Comparison of ENCODE assay signal across 1 cellular context in the genomic region with DNA sequence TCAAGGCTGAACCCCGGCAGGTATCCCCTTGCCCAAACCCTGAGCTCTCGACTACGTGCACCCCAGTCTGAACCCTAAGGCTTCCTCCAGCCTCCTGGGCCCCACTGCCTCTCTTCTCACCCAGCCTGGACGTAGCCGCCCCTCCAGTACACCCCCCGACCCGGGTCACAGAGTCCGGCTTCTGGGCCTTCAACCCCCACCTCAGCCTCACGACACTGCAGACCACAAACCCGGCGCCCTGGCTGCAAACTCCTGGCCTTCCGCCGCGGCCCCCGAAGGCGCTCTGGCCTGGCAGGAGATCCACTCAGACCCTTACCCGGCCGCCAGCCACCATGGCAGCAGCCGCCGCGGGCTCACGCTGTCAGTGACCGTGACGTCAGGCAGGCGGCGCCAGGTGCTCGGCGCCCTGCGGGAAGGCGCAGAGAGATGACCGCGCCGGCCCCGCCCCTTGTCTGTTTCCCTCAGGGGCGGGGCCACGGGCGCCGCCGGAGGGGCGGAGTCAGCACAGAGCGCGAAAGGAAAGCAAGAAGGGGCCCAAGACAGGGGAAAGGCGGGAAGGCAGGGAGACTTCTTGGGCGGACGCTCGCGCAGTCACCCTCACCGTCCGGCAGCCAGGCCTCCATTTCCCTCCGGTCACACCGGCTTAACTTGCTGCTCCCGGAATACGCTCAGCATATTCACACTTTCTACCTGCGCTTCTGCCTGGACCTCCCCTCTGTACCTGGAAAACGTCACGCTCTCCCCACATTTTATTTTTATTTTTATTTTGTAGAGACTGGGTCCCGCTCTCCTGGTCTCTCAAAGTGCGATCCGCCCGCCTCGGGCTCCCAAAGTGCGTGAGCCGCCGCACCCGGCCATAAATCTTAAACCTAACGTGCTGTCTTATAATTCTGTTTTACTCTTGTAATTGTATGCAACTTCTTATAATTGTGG.
TF ChIP-seq lines count a peak whose summit lies in the region.

A gene with protein sequence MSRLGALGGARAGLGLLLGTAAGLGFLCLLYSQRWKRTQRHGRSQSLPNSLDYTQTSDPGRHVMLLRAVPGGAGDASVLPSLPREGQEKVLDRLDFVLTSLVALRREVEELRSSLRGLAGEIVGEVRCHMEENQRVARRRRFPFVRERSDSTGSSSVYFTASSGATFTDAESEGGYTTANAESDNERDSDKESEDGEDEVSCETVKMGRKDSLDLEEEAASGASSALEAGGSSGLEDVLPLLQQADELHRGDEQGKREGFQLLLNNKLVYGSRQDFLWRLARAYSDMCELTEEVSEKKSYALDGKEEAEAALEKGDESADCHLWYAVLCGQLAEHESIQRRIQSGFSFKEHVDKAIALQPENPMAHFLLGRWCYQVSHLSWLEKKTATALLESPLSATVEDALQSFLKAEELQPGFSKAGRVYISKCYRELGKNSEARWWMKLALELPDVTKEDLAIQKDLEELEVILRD (minus strand): TSS at position 372 of the 933 bp plus-strand sequence. CDS start 471 bp downstream, outside the sequence.

TF ChIP-seq in HepG2, 621 proteins besides CTCF, POLR2A, EP300 and RAD21 (continued from another document and continues in another):
- TF ChIP-seq, protein P1, sequence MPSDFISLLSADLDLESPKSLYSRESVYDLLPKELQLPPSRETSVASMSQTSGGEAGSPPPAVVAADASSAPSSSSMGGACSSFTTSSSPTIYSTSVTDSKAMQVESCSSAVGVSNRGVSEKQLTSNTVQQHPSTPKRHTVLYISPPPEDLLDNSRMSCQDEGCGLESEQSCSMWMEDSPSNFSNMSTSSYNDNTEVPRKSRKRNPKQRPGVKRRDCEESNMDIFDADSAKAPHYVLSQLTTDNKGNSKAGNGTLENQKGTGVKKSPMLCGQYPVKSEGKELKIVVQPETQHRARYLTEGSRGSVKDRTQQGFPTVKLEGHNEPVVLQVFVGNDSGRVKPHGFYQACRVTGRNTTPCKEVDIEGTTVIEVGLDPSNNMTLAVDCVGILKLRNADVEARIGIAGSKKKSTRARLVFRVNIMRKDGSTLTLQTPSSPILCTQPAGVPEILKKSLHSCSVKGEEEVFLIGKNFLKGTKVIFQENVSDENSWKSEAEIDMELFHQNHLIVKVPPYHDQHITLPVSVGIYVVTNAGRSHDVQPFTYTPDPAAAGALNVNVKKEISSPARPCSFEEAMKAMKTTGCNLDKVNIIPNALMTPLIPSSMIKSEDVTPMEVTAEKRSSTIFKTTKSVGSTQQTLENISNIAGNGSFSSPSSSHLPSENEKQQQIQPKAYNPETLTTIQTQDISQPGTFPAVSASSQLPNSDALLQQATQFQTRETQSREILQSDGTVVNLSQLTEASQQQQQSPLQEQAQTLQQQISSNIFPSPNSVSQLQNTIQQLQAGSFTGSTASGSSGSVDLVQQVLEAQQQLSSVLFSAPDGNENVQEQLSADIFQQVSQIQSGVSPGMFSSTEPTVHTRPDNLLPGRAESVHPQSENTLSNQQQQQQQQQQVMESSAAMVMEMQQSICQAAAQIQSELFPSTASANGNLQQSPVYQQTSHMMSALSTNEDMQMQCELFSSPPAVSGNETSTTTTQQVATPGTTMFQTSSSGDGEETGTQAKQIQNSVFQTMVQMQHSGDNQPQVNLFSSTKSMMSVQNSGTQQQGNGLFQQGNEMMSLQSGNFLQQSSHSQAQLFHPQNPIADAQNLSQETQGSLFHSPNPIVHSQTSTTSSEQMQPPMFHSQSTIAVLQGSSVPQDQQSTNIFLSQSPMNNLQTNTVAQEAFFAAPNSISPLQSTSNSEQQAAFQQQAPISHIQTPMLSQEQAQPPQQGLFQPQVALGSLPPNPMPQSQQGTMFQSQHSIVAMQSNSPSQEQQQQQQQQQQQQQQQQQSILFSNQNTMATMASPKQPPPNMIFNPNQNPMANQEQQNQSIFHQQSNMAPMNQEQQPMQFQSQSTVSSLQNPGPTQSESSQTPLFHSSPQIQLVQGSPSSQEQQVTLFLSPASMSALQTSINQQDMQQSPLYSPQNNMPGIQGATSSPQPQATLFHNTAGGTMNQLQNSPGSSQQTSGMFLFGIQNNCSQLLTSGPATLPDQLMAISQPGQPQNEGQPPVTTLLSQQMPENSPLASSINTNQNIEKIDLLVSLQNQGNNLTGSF (CRISPR knock-in tag; IDR thresholded peaks at IDR 0.05), result no peak
- TF ChIP-seq ZFX (CRISPR knock-in tag; IDR thresholded peaks at IDR 0.05; ENCODE audit: low read depth) (peak; percentile 91), ZNF12 (CRISPR knock-in tag; IDR thresholded peaks at IDR 0.05) (no peak), ZMYM4 (CRISPR knock-in tag; IDR thresholded peaks at IDR 0.05) (peak; percentile 70), MEIS1 (CRISPR knock-in tag; IDR thresholded peaks at IDR 0.05; ENCODE audit: borderline replicate concordance) (peak; percentile 91), FOXA3 (CRISPR knock-in tag; IDR thresholded peaks at IDR 0.05) (no peak), ZFP62 (CRISPR knock-in tag; IDR thresholded peaks at IDR 0.05) (no peak), RELA (CRISPR knock-in tag; IDR thresholded peaks at IDR 0.05) (no peak), ZSCAN20 (CRISPR knock-in tag; IDR thresholded peaks at IDR 0.05; ENCODE audit: borderline replicate concordance) (0 out of 2 replicates have a peak, but pooled peaks have one; percentile 6), MAFK (conservative IDR thresholded peaks at IDR 0.05 in 1 of 2, IDR thresholded peaks at IDR 0.05 in 1 of 2; ENCODE audit: low read length in 2 of 2) (no peak), ZNF564 (CRISPR knock-in tag; IDR thresholded peaks at IDR 0.05) (no peak), GZF1 (CRISPR knock-in tag; IDR thresholded peaks at IDR 0.05) (no peak), ZNF546 (CRISPR knock-in tag; conservative IDR thresholded peaks at IDR 0.05) (no peak), ZNF282 (IDR thresholded peaks at IDR 0.05; ENCODE audit: partially characterized antibody) (no peak), SMC3 (IDR thresholded peaks at IDR 0.05; ENCODE audit: low read length) (no peak), ZNF766 (CRISPR knock-in tag; IDR thresholded peaks at IDR 0.05; ENCODE audit: borderline replicate concordance) (no peak), ZSCAN30 (CRISPR knock-in tag; IDR thresholded peaks at IDR 0.05) (no peak), SALL1 (CRISPR knock-in tag; IDR thresholded peaks at IDR 0.05) (peak; percentile 72), ZNF543 (CRISPR knock-in tag; IDR thresholded peaks at IDR 0.05) (peak; percentile 85), KDM3A (CRISPR knock-in tag; IDR thresholded peaks at IDR 0.05; ENCODE audit: low read depth) (no peak), ATF1 (CRISPR knock-in tag; IDR thresholded peaks at IDR 0.05) (peak; percentile 99), ETV6 (CRISPR knock-in tag; conservative IDR thresholded peaks at IDR 0.05) (no peak; the same call in 1 of the 2 replicates), TOE1 (CRISPR knock-in tag; IDR thresholded peaks at IDR 0.05) (no peak), IKZF4 (CRISPR knock-in tag; IDR thresholded peaks at IDR 0.05; ENCODE audit: borderline replicate concordance, low read depth, not compliant biosample characterization) (peak; percentile 56)
- TF ChIP-seq, protein P2, sequence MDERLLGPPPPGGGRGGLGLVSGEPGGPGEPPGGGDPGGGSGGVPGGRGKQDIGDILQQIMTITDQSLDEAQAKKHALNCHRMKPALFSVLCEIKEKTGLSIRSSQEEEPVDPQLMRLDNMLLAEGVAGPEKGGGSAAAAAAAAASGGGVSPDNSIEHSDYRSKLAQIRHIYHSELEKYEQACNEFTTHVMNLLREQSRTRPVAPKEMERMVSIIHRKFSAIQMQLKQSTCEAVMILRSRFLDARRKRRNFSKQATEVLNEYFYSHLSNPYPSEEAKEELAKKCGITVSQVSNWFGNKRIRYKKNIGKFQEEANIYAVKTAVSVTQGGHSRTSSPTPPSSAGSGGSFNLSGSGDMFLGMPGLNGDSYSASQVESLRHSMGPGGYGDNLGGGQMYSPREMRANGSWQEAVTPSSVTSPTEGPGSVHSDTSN (CRISPR knock-in tag; IDR thresholded peaks at IDR 0.05), result no peak
- TF ChIP-seq, protein P3, sequence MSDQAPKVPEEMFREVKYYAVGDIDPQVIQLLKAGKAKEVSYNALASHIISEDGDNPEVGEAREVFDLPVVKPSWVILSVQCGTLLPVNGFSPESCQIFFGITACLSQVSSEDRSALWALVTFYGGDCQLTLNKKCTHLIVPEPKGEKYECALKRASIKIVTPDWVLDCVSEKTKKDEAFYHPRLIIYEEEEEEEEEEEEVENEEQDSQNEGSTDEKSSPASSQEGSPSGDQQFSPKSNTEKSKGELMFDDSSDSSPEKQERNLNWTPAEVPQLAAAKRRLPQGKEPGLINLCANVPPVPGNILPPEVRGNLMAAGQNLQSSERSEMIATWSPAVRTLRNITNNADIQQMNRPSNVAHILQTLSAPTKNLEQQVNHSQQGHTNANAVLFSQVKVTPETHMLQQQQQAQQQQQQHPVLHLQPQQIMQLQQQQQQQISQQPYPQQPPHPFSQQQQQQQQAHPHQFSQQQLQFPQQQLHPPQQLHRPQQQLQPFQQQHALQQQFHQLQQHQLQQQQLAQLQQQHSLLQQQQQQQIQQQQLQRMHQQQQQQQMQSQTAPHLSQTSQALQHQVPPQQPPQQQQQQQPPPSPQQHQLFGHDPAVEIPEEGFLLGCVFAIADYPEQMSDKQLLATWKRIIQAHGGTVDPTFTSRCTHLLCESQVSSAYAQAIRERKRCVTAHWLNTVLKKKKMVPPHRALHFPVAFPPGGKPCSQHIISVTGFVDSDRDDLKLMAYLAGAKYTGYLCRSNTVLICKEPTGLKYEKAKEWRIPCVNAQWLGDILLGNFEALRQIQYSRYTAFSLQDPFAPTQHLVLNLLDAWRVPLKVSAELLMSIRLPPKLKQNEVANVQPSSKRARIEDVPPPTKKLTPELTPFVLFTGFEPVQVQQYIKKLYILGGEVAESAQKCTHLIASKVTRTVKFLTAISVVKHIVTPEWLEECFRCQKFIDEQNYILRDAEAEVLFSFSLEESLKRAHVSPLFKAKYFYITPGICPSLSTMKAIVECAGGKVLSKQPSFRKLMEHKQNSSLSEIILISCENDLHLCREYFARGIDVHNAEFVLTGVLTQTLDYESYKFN (CRISPR knock-in tag; conservative IDR thresholded peaks at IDR 0.05), result peak; percentile 71
- TF ChIP-seq, protein P4, sequence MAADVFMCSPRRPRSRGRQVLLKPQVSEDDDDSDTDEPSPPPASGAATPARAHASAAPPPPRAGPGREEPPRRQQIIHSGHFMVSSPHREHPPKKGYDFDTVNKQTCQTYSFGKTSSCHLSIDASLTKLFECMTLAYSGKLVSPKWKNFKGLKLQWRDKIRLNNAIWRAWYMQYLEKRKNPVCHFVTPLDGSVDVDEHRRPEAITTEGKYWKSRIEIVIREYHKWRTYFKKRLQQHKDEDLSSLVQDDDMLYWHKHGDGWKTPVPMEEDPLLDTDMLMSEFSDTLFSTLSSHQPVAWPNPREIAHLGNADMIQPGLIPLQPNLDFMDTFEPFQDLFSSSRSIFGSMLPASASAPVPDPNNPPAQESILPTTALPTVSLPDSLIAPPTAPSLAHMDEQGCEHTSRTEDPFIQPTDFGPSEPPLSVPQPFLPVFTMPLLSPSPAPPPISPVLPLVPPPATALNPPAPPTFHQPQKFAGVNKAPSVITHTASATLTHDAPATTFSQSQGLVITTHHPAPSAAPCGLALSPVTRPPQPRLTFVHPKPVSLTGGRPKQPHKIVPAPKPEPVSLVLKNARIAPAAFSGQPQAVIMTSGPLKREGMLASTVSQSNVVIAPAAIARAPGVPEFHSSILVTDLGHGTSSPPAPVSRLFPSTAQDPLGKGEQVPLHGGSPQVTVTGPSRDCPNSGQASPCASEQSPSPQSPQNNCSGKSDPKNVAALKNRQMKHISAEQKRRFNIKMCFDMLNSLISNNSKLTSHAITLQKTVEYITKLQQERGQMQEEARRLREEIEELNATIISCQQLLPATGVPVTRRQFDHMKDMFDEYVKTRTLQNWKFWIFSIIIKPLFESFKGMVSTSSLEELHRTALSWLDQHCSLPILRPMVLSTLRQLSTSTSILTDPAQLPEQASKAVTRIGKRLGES (CRISPR knock-in tag; IDR thresholded peaks at IDR 0.05; ENCODE audit: borderline replicate concordance), result no peak
- TF ChIP-seq, protein P5, sequence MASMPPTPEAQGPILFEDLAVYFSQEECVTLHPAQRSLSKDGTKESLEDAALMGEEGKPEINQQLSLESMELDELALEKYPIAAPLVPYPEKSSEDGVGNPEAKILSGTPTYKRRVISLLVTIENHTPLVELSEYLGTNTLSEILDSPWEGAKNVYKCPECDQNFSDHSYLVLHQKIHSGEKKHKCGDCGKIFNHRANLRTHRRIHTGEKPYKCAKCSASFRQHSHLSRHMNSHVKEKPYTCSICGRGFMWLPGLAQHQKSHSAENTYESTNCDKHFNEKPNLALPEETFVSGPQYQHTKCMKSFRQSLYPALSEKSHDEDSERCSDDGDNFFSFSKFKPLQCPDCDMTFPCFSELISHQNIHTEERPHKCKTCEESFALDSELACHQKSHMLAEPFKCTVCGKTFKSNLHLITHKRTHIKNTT (CRISPR knock-in tag; IDR thresholded peaks at IDR 0.05), result no peak
- TF ChIP-seq, protein P6, sequence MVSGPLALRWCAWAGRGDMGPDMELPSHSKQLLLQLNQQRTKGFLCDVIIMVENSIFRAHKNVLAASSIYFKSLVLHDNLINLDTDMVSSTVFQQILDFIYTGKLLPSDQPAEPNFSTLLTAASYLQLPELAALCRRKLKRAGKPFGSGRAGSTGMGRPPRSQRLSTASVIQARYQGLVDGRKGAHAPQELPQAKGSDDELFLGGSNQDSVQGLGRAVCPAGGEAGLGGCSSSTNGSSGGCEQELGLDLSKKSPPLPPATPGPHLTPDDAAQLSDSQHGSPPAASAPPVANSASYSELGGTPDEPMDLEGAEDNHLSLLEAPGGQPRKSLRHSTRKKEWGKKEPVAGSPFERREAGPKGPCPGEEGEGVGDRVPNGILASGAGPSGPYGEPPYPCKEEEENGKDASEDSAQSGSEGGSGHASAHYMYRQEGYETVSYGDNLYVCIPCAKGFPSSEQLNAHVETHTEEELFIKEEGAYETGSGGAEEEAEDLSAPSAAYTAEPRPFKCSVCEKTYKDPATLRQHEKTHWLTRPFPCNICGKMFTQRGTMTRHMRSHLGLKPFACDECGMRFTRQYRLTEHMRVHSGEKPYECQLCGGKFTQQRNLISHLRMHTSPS (CRISPR knock-in tag; IDR thresholded peaks at IDR 0.05; ENCODE audit: low read depth), result no peak
- TF ChIP-seq, protein P7, sequence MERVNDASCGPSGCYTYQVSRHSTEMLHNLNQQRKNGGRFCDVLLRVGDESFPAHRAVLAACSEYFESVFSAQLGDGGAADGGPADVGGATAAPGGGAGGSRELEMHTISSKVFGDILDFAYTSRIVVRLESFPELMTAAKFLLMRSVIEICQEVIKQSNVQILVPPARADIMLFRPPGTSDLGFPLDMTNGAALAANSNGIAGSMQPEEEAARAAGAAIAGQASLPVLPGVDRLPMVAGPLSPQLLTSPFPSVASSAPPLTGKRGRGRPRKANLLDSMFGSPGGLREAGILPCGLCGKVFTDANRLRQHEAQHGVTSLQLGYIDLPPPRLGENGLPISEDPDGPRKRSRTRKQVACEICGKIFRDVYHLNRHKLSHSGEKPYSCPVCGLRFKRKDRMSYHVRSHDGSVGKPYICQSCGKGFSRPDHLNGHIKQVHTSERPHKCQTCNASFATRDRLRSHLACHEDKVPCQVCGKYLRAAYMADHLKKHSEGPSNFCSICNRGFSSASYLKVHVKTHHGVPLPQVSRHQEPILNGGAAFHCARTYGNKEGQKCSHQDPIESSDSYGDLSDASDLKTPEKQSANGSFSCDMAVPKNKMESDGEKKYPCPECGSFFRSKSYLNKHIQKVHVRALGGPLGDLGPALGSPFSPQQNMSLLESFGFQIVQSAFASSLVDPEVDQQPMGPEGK (CRISPR knock-in tag; IDR thresholded peaks at IDR 0.05), result peak; percentile 61
- TF ChIP-seq, protein P8, sequence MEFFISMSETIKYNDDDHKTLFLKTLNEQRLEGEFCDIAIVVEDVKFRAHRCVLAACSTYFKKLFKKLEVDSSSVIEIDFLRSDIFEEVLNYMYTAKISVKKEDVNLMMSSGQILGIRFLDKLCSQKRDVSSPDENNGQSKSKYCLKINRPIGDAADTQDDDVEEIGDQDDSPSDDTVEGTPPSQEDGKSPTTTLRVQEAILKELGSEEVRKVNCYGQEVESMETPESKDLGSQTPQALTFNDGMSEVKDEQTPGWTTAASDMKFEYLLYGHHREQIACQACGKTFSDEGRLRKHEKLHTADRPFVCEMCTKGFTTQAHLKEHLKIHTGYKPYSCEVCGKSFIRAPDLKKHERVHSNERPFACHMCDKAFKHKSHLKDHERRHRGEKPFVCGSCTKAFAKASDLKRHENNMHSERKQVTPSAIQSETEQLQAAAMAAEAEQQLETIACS (CRISPR knock-in tag; IDR thresholded peaks at IDR 0.05), result no peak
